In the genomic region with DNA sequence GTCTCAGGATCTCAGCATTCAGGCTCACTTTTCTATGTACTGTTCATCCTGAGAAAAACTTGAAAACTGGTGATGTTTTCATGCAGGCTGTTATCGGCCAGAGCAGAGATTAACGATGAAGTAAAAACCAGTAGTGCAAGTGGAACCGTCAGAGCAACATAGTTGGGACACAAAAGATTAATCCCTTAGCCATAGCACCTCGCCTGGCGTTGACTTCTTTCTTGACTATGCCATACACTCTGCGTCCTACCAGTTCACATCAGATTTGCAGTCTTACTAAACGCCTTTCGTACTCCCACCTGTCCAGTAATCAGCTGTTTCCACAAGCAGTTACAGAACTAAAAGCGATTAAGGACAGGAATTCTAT, we compare ENCODE assay signal across 8 cellular contexts. TPM values are rescaled to one million over a fixed set of nuclear protein-coding genes. Genes with fewer than 3 reads are reported as not detected.
DNase-seq lines count a peak whose midpoint lies in the region; ATAC-seq and TF ChIP-seq lines count a peak whose summit lies in the region.

No MANE protein-coding gene starts in this region.

- H2AFZ ChIP-seq in PC-9, result no peak overlapping the region

- H3F3A ChIP-seq in PC-9 (ENCODE audit: insufficient read depth, low read depth), result no peaks in the 10 kb centered on the region

- peaks cover 28% of the 10 kb centered on the region for H3K4me1 Mint-ChIP-seq in activated naive CD4-positive, alpha-beta T cell treated with anti-CD3 and anti-CD28 coated beads, Interleukin-2, amount 50 U/mL, for 24 hours

- no peaks in the 10 kb centered on the region for H3K9me3 Mint-ChIP-seq in activated naive CD4-positive, alpha-beta T cell treated with anti-CD3 and anti-CD28 coated beads, Interleukin-2, amount 50 U/mL, for 24 hours

- no peaks in the 10 kb centered on the region for H3K36me3 ChIP-seq in BJ (ENCODE audit: control insufficient read depth, insufficient read depth, low read length)
- H3K36me3 ChIP-seq in PC-9 (ENCODE audit: low read depth), result no peaks in the 10 kb centered on the region

- no peaks in the 10 kb centered on the region for H3K4me1 ChIP-seq in PC-9 (replicated peaks; ENCODE audit: insufficient read depth)

- CTCF ChIA-PET in BJ (lab: Yijun Ruan, JAX) (no interaction called here), PC-9 (lab: Charles Lee) (no interaction called here)

- no peak overlapping the region for H3K27ac ChIP-seq in PC-9

- no TSS peak for BruUV-seq in PC-9 (replicated peaks; lab: Mats Ljungman, UMichigan)

- peak overlapping the region; percentile 97 for H3K27ac Mint-ChIP-seq in activated naive CD4-positive, alpha-beta T cell treated with anti-CD3 and anti-CD28 coated beads, Interleukin-2, amount 50 U/mL, for 24 hours

- no peak for DNase-seq in BJ (ENCODE audit: low read depth)
- no peak for DNase-seq in HFF-Myc (ENCODE audit: extremely low read depth, low read depth)
- no peak for DNase-seq in lower leg skin (ENCODE audit: low spot score in 2 of 2)
- no peak for DNase-seq in PC-9
- DNase-seq in EL, result no peak
- DNase-seq in germinal center (ENCODE audit: low spot score), result no peak

- 0% methylated on average over 9 of the region's 9 CpGs; no CpG with 5 or more reads in 1 of the 2 donors for WGBS in lower leg skin, 2 donors

- TF ChIP-seq CTCF in BJ (IDR thresholded peaks at IDR 0.05; ENCODE audit: insufficient read depth, low read depth, low read length) (no peak), HFF-Myc (IDR thresholded peaks at IDR 0.05; ENCODE audit: low read depth, low read length, missing control alignments) (no peak), lower leg skin (IDR thresholded peaks at IDR 0.05) (no peak), PC-9 (conservative IDR thresholded peaks at IDR 0.05) (no peak)

- H3K27me3 Mint-ChIP-seq in activated naive CD4-positive, alpha-beta T cell treated with anti-CD3 and anti-CD28 coated beads, Interleukin-2, amount 50 U/mL, for 24 hours, result no peaks in the 10 kb centered on the region

- no peak for ATAC-seq in GM18909 (IDR thresholded peaks at IDR 0.05; ENCODE audit: poor library complexity, unreplicated experiment)

- peak overlapping the region; percentile 74 for H3K4me3 ChIP-seq in BJ (ENCODE audit: low read depth, low read length)
- peak overlapping the region; percentile 77 for H3K4me3 ChIP-seq in HFF-Myc (replicated peaks; ENCODE audit: low read depth, low read length)
- H3K4me3 ChIP-seq in lower leg skin (ENCODE audit: low read depth, poor library complexity, severe bottlenecking), result peak overlapping the region; percentile 28
- no peak overlapping the region for H3K4me3 ChIP-seq in PC-9

- H3K9me2 ChIP-seq in PC-9 (ENCODE audit: insufficient read depth), result no peaks in the 10 kb centered on the region

- H3K4me2 ChIP-seq in PC-9, result no peak overlapping the region

- POLR2A ChIA-PET in BJ (lab: Charles Lee), result interaction anchor here (0.7 kb wide), 1 partner anchor 10 kb away, joined by 4 read pairs; no protein-coding TSS in a partner anchor
- POLR2A ChIA-PET in PC-9 (lab: Charles Lee; ENCODE audit: unreplicated experiment), result no interaction called here

- H3K27me3 ChIP-seq in BJ (ENCODE audit: control insufficient read depth, insufficient read depth, low read length) (no peaks in the 10 kb centered on the region), PC-9 (ENCODE audit: insufficient read depth, low read depth) (no peaks in the 10 kb centered on the region)

- peaks cover 7% of the 10 kb centered on the region for H3K36me3 Mint-ChIP-seq in activated naive CD4-positive, alpha-beta T cell treated with anti-CD3 and anti-CD28 coated beads, Interleukin-2, amount 50 U/mL, for 24 hours

- peak overlapping the region; percentile 98 for H3K4me3 Mint-ChIP-seq in activated naive CD4-positive, alpha-beta T cell treated with anti-CD3 and anti-CD28 coated beads, Interleukin-2, amount 50 U/mL, for 24 hours

- H3K79me2 ChIP-seq in PC-9 (ENCODE audit: low read depth), result no peaks in the 10 kb centered on the region

- intact Hi-C loops in lower leg skin (cut with DNase I; ENCODE audit: low total_unique reads), result no loop called here
- intact Hi-C loops in PC-9 (cut with micrococcal nuclease; ENCODE audit: unreplicated experiment), result no loop called here

- no peaks in the 10 kb centered on the region for H4K20me1 ChIP-seq in PC-9 (ENCODE audit: insufficient read depth)

- no peaks in the 10 kb centered on the region for H3K9me3 ChIP-seq in PC-9 (ENCODE audit: insufficient read depth, low read depth)

- no peak for TF ChIP-seq POLR2A in lower leg skin (IDR thresholded peaks at IDR 0.05)

RNA-seq across cellular contexts. Expression of a gene that starts 39.4 kb away (rescaled TPM):
- polyA plus RNA-seq in BJ (2011; rRNA removed), result 20.9 and 34.5 TPM in 2 replicates
- 22.7 and 29.1 TPM in 2 replicates for polyA minus RNA-seq in BJ (2011; rRNA and poly(A)+ RNA removed)
- total RNA-seq in lower leg skin, result 10 to 100 TPM in 2 of 4 donors, under 1 TPM in 2; 0.04 to 17.2 (median 5.4) TPM
- total RNA-seq in PC-9 (2021), result not detected in 2 replicates
